Comparison of ENCODE assay signal across 13 cellular contexts in genomic region chr17:77163001-77163400, GRCh38. TPM values are rescaled to one million over a fixed set of nuclear protein-coding genes. Genes with fewer than 3 reads are reported as not detected.
DNase-seq lines count a peak whose midpoint lies in the region; ATAC-seq and TF ChIP-seq lines count a peak whose summit lies in the region.
"Had no signal": no experiment of that assay in that cellular context is flagged by ENCODE, and none has a peak within 500 bp of the region (broad histone marks: within the 10 kb centered on the region; RNA-seq: fewer than 3 reads in every experiment).

No MANE protein-coding gene starts in this region.

- TF ChIP-seq CTCF in natural killer cell (IDR thresholded peaks at IDR 0.05) (no peak), fibroblast of the aortic adventitia (IDR thresholded peaks at IDR 0.05; ENCODE audit: insufficient read depth, low read length) (no peak)

- POLR2A ChIA-PET in naive thymus-derived CD4-positive, alpha-beta T cell (lab: Charles Lee): interaction anchor here (0.9 kb wide), 1 partner anchor 64 kb away, joined by 3 read pairs; no protein-coding TSS in a partner anchor

- H3K27me3 ChIP-seq in naive thymus-derived CD4-positive, alpha-beta T cell (ENCODE audit: control insufficient read depth in 2 of 2, insufficient read depth in 2 of 2, low read length in 2 of 2): no peaks in the 10 kb centered on the region
- H3K27me3 ChIP-seq: foreskin keratinocyte had no signal

- peaks cover 54 to 66% of the 10 kb centered on the region in 2 donors for H3K4me1 Mint-ChIP-seq in natural killer cell
- peaks cover 39 to 45% of the 10 kb centered on the region in 2 donors for H3K4me1 Mint-ChIP-seq in natural killer cell treated with Interleukin-12 subunit alpha and Interleukin-12 subunit beta and Interleukin-15 and Interleukin-18, amount 100 ng/mL, for 72 hours (ENCODE audit: low read depth in 2 of 2)
- H3K4me1 Mint-ChIP-seq in naive thymus-derived CD4-positive, alpha-beta T cell: peaks cover 36 to 71% (median 57%) of the 10 kb centered on the region in 7 donors

- ATAC-seq in natural killer cell (no peak), GM21576 (IDR thresholded peaks at IDR 0.05; ENCODE audit: unreplicated experiment) (no peak), GM21390 (IDR thresholded peaks at IDR 0.05; ENCODE audit: unreplicated experiment) (no peak), esophagus mucosa (no peak)
- ATAC-seq in natural killer cell treated with Interleukin-12 subunit alpha and Interleukin-12 subunit beta and Interleukin-15 and Interleukin-18, amount 100 ng/mL, for 72 hours: no peak
- ATAC-seq in naive thymus-derived CD4-positive, alpha-beta T cell: no peak
- ATAC-seq: foreskin keratinocyte had no signal

- no peak overlapping the region for H3K4me3 ChIP-seq in fibroblast of the aortic adventitia (ENCODE audit: low read depth, low read length)
- no peak overlapping the region for H3K4me3 ChIP-seq in naive thymus-derived CD4-positive, alpha-beta T cell (ENCODE audit: low read length)

- H3K4me3 Mint-ChIP-seq in natural killer cell: no peak overlapping the region
- H3K4me3 Mint-ChIP-seq in natural killer cell treated with Interleukin-12 subunit alpha and Interleukin-12 subunit beta and Interleukin-15 and Interleukin-18, amount 100 ng/mL, for 72 hours: no peak overlapping the region
- peak overlapping the region in 1 of 10 donors; percentile 4 for H3K4me3 Mint-ChIP-seq in naive thymus-derived CD4-positive, alpha-beta T cell
- H3K4me3 Mint-ChIP-seq: memory B cell had no signal

- H3K36me3 ChIP-seq in naive thymus-derived CD4-positive, alpha-beta T cell (ENCODE audit: control insufficient read depth in 2 of 3, insufficient read depth in 3 of 3, low read length in 3 of 3): peaks cover 0 to 10% (median 0%) of the 10 kb centered on the region in 3 experiments

- H3K36me3 Mint-ChIP-seq in natural killer cell: peaks cover 9% of the 10 kb centered on the region
- H3K36me3 Mint-ChIP-seq in natural killer cell treated with Interleukin-12 subunit alpha and Interleukin-12 subunit beta and Interleukin-15 and Interleukin-18, amount 100 ng/mL, for 72 hours: peaks cover 17% of the 10 kb centered on the region
- peaks cover 7 to 55% (median 27%) of the 10 kb centered on the region in 5 donors for H3K36me3 Mint-ChIP-seq in naive thymus-derived CD4-positive, alpha-beta T cell

- no peak overlapping the region for H3K27ac ChIP-seq in naive thymus-derived CD4-positive, alpha-beta T cell (ENCODE audit: low read depth, low read length)
- H3K27ac ChIP-seq: foreskin keratinocyte had no signal

- H3K27me3 Mint-ChIP-seq in natural killer cell (ENCODE audit: low read depth in 2 of 2): no peaks in the 10 kb centered on the region
- no peaks in the 10 kb centered on the region for H3K27me3 Mint-ChIP-seq in natural killer cell treated with Interleukin-12 subunit alpha and Interleukin-12 subunit beta and Interleukin-15 and Interleukin-18, amount 100 ng/mL, for 72 hours
- no peaks in the 10 kb centered on the region for H3K27me3 Mint-ChIP-seq in naive thymus-derived CD4-positive, alpha-beta T cell
- H3K27me3 Mint-ChIP-seq: memory B cell had no signal

- H3K9me3 Mint-ChIP-seq in natural killer cell: peaks cover 5 to 7% of the 10 kb centered on the region in 2 donors
- H3K9me3 Mint-ChIP-seq in natural killer cell treated with Interleukin-12 subunit alpha and Interleukin-12 subunit beta and Interleukin-15 and Interleukin-18, amount 100 ng/mL, for 72 hours: peaks cover 7% of the 10 kb centered on the region
- peaks cover 0 to 27% (median 10%) of the 10 kb centered on the region in 11 donors for H3K9me3 Mint-ChIP-seq in naive thymus-derived CD4-positive, alpha-beta T cell

- CTCF ChIA-PET in naive thymus-derived CD4-positive, alpha-beta T cell (lab: Charles Lee): no interaction called here

- H3K4me1 ChIP-seq in naive thymus-derived CD4-positive, alpha-beta T cell (ENCODE audit: control insufficient read depth in 2 of 2, insufficient read depth in 2 of 2, low read length in 2 of 2): peaks cover 0 to 19% of the 10 kb centered on the region in 2 donors
- H3K4me1 ChIP-seq: foreskin keratinocyte had no signal

- intact Hi-C loops in natural killer cell (cut with micrococcal nuclease): no loop called here
- intact Hi-C loops in naive thymus-derived CD4-positive, alpha-beta T cell (cut with micrococcal nuclease): no loop called here

- DNase-seq in natural killer cell (no peak), fibroblast of the aortic adventitia (ENCODE audit: low read depth) (peak; percentile 31), SIG-M5 (lab: John Stamatoyannopoulos, UW) (no peak)
- DNase-seq in natural killer cell treated with Interleukin-12 subunit alpha and Interleukin-12 subunit beta and Interleukin-15 and Interleukin-18, amount 100 ng/mL, for 72 hours (ENCODE audit: low spot score): no peak
- DNase-seq in naive thymus-derived CD4-positive, alpha-beta T cell: no peak
- DNase-seq: DND-41, foreskin keratinocyte, KG1, NCI-H2171 had no signal

- peak overlapping the region; percentile 76 for H3K27ac Mint-ChIP-seq in natural killer cell
- peak overlapping the region in 1 of 2 donors; percentile 39 for H3K27ac Mint-ChIP-seq in natural killer cell treated with Interleukin-12 subunit alpha and Interleukin-12 subunit beta and Interleukin-15 and Interleukin-18, amount 100 ng/mL, for 72 hours
- H3K27ac Mint-ChIP-seq in naive thymus-derived CD4-positive, alpha-beta T cell: peak overlapping the region in 6 of 9 donors; percentile 13 to 74 (median 40)

- peaks cover 0 to 12% (median 10%) of the 10 kb centered on the region in 3 experiments for H3K9me3 ChIP-seq in naive thymus-derived CD4-positive, alpha-beta T cell (ENCODE audit: control insufficient read depth in 2 of 3, low read length in 3 of 3)

RNA-seq across cellular contexts. Expression of gene SEC14L1, which starts 22.2 kb away (rescaled TPM):
- total RNA-seq in natural killer cell (100 to 1,000 TPM; 129 to 160 (median 129) TPM), fibroblast of the aortic adventitia (ENCODE audit: low replicate concordance) (34.3 and 149 TPM in 2 replicates), esophagus mucosa (25.9 TPM)
- total RNA-seq in natural killer cell treated with Interleukin-12 subunit alpha and Interleukin-12 subunit beta and Interleukin-15 and Interleukin-18, amount 100 ng/mL, for 72 hours: 100 to 1,000 TPM in 1 of 2 donors, 10 to 100 TPM in 1; 91.6 to 117 TPM
- 100 to 1,000 TPM in 1 of 5 experiments, 10 to 100 TPM in 4; 25.0 to 103 (median 77.3) TPM for total RNA-seq in naive thymus-derived CD4-positive, alpha-beta T cell
- polyA plus RNA-seq in naive thymus-derived CD4-positive, alpha-beta T cell: 1 to 10 TPM; 7.0 to 10.0 TPM
